Comparison of ENCODE assay signal across 11 cellular contexts in the genomic region with DNA sequence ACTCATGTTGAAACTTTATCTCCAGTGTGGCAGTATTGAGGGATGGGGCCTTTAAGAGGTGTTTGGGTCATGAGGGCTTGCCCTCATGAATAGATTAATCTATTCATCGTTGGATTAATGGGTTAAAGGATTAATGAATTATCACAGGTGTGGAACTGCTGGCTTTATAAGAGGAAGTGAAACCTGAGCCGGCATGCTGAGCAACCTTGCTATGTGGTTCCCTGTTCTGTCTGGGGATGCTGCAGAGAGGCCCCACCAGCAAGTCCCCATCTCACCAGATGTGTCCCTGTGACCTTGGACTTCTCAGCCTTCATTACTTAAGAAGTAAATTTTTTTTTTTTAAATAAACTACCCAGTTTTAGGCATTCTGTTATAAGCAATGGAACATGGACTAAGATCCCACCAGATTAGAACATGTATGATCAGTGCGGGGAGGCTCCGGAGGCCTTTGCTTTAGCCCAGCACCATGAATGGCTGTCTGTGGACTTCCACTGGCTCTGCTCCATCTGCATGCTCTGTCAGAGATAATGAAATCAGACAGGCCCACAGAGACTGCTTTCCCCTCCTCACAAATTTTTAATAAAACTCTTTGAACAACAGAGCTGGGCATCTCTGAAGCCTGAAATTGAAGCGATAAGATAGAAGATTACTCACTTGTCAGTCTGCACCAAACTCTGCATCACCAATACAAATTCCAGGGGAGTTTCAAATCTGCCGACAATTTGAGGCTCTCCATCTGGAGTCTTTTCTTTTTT.
DNase-seq lines count a peak whose midpoint lies in the region; ATAC-seq and TF ChIP-seq lines count a peak whose summit lies in the region.
"Had no signal": no experiment of that assay in that cellular context is flagged by ENCODE, and none has a peak within 500 bp of the region (broad histone marks: within the 10 kb centered on the region; RNA-seq: fewer than 3 reads in every experiment).

No MANE protein-coding gene starts in this region.

- H3K4me2 ChIP-seq in PC-9 = no peak overlapping the region

- no peak for DNase-seq in left ventricle myocardium inferior
- DNase-seq in NCI-H1105 (lab: John Stamatoyannopoulos, UW) = no peak
- no peak for DNase-seq in dermis blood vessel endothelial cell
- DNase-seq in nucleus accumbens (lab: John Stamatoyannopoulos, UW) = no peak
- DNase-seq in PC-9 = no peak
- DNase-seq: GDM1; stimulated activated CD4-positive, alpha-beta T cell treated with anti-CD3 and anti-CD28 coated beads, Interleukin-15, amount 100 ng/mL, for 24 hours; SW 1271 had no signal

- peaks cover 12% of the 10 kb centered on the region for H3K4me1 ChIP-seq in left ventricle myocardium inferior
- peaks cover 14% of the 10 kb centered on the region; the same call in 1 of the 2 replicates for H3K4me1 ChIP-seq in PC-9 (replicated peaks; ENCODE audit: insufficient read depth)

- CTCF ChIA-PET in PC-9 (lab: Charles Lee) = no interaction called here

- ATAC-seq in GM18868 (IDR thresholded peaks at IDR 0.05; ENCODE audit: unreplicated experiment) = peak; percentile 99
- ATAC-seq in GM21576 (IDR thresholded peaks at IDR 0.05; ENCODE audit: unreplicated experiment) = peak; percentile 99
- ATAC-seq in HG03432 (IDR thresholded peaks at IDR 0.05; ENCODE audit: unreplicated experiment) = peak; percentile 99

- TF ChIP-seq CTCF in left ventricle myocardium inferior (IDR thresholded peaks at IDR 0.05; ENCODE audit: borderline replicate concordance) = no peak
- TF ChIP-seq CTCF in PC-9 (conservative IDR thresholded peaks at IDR 0.05) = no peak

- no peaks in the 10 kb centered on the region for H3K79me2 ChIP-seq in PC-9 (ENCODE audit: low read depth)

- H3K27me3 ChIP-seq in left ventricle myocardium inferior (ENCODE audit: low read depth) (no peaks in the 10 kb centered on the region), PC-9 (ENCODE audit: insufficient read depth, low read depth) (no peaks in the 10 kb centered on the region)

- intact Hi-C loops in left ventricle myocardium inferior (cut with micrococcal nuclease) (no loop called here), PC-9 (cut with micrococcal nuclease; ENCODE audit: unreplicated experiment) (no loop called here)

- H3K9me3 ChIP-seq in left ventricle myocardium inferior (replicated peaks) (no peaks in the 10 kb centered on the region), PC-9 (ENCODE audit: insufficient read depth, low read depth) (no peaks in the 10 kb centered on the region; the same call in 1 of the 2 replicates)

- H3F3A ChIP-seq in PC-9 (ENCODE audit: insufficient read depth, low read depth) = no peaks in the 10 kb centered on the region

- no peak overlapping the region for H2AFZ ChIP-seq in PC-9

- no TSS peak for BruUV-seq in PC-9 (replicated peaks; lab: Mats Ljungman, UMichigan)

- H4K20me1 ChIP-seq in PC-9 (ENCODE audit: insufficient read depth) = no peaks in the 10 kb centered on the region

- H3K4me3 ChIP-seq in left ventricle myocardium inferior = no peak overlapping the region
- H3K4me3 ChIP-seq in PC-9 = no peak overlapping the region

- POLR2A ChIA-PET in PC-9 (lab: Charles Lee; ENCODE audit: unreplicated experiment) = no interaction called here

- no peaks in the 10 kb centered on the region for H3K36me3 ChIP-seq in left ventricle myocardium inferior
- no peaks in the 10 kb centered on the region for H3K36me3 ChIP-seq in PC-9 (ENCODE audit: low read depth)

- H3K9me2 ChIP-seq in PC-9 (ENCODE audit: insufficient read depth) = no peaks in the 10 kb centered on the region

- H3K27ac ChIP-seq in left ventricle myocardium inferior (replicated peaks) (peak overlapping the region; percentile 27), PC-9 (no peak overlapping the region)
